Comparison of ENCODE assay signal across 10 cellular contexts in the genomic region with DNA sequence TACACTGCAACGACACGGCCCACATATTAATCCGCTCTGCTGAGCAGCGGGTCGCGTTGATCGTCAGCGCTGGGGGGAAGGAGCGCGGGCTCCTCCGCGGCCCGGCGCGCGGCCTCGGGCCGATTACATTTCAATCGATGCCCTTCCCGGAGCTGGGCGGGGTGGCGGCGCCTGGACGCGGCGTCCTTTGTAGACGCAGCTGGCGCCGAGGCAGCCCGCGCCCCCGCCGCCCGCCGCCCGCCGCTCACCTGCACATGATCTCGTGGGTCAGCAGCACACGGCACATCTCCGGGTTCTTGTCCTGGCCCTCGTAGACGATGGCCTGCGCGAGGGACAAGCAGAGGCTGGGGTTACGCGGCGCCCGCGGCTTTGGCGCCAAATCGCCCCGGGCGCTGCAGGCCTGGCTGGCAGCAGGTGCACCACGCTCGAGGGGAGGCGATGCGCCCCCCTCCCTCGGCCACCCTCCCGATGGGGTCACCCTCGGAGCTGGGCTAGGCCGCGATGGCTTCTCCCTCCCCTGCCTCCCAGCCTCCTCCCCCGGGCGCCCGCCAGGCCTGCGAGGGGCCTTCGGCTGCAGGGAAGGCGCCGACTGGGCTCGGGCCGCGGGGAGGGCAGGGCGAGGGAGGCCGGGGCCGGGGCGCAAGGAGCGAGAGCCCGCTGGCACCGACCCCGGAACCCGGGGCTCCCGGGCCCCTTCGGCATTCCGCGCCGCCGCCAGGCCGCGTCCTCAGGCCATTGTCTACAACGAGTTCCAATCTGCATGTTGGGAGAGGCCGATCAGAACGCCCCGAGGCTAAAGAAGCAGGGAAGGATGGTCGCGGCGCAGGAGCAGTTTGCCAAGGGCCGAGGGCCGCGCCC. TPM values are rescaled to one million over a fixed set of nuclear protein-coding genes. Genes with fewer than 3 reads are reported as not detected.
A peak's percentile ranks its signal among the peaks of the same experiment; 100 is the strongest.
DNase-seq lines count a peak whose midpoint lies in the region; ATAC-seq and TF ChIP-seq lines count a peak whose summit lies in the region.
"Had no signal": no experiment of that assay in that cellular context is flagged by ENCODE, and none has a peak within 500 bp of the region (broad histone marks: within the 10 kb centered on the region; RNA-seq: fewer than 3 reads in every experiment).

No MANE protein-coding gene starts in this region.

- H3K4me2 ChIP-seq in osteoblast (ENCODE audit: insufficient read depth, low read length) (peak overlapping the region; percentile 72), MM.1S (ENCODE audit: low read depth, low read length) (no peak overlapping the region)

- H4K20me1 ChIP-seq in osteoblast (ENCODE audit: insufficient read depth, low read length) (peaks cover 5% of the 10 kb centered on the region), MM.1S (ENCODE audit: insufficient read depth, low read length) (no peaks in the 10 kb centered on the region)

- peaks cover 13% of the 10 kb centered on the region for H3K9me3 ChIP-seq in CD4-positive, alpha-beta T cell (ENCODE audit: control insufficient read depth, low read length)
- H3K9me3 ChIP-seq in osteoblast (ENCODE audit: low read depth, low read length) (no peaks in the 10 kb centered on the region), MM.1S (replicated peaks; ENCODE audit: insufficient read depth, low read length) (no peaks in the 10 kb centered on the region), MG63 (no peaks in the 10 kb centered on the region)
- H3K9me3 ChIP-seq: prostate gland had no signal

- POLR2A ChIA-PET in CD4-positive, alpha-beta T cell (lab: Charles Lee), result no interaction called here

- peaks cover 90% of the 10 kb centered on the region for H3K27me3 ChIP-seq in CD4-positive, alpha-beta T cell (ENCODE audit: control insufficient read depth, insufficient read depth, low read length)
- no peaks in the 10 kb centered on the region for H3K27me3 ChIP-seq in osteoblast (ENCODE audit: insufficient read depth, low read length)
- no peaks in the 10 kb centered on the region for H3K27me3 ChIP-seq in MM.1S (replicated peaks; ENCODE audit: insufficient read depth, low read length)
- no peaks in the 10 kb centered on the region for H3K27me3 ChIP-seq in MG63

- H3K4me1 ChIP-seq in osteoblast (ENCODE audit: insufficient read depth, low read length) (peaks cover 50% of the 10 kb centered on the region), MM.1S (ENCODE audit: low read length) (no peaks in the 10 kb centered on the region)
- H3K4me1 ChIP-seq: prostate gland had no signal

- H3K36me3 ChIP-seq in osteoblast (ENCODE audit: insufficient read depth, low read length) (peaks cover 16% of the 10 kb centered on the region), MM.1S (replicated peaks; ENCODE audit: insufficient read depth, low read length) (no peaks in the 10 kb centered on the region), MG63 (peaks cover 14% of the 10 kb centered on the region)
- H3K36me3 ChIP-seq: prostate gland had no signal

- H3K9me2 ChIP-seq in MM.1S (replicated peaks; ENCODE audit: insufficient read depth, low read length), result no peaks in the 10 kb centered on the region

- ATAC-seq in CD4-positive, alpha-beta T cell (ENCODE audit: poor library complexity), result peak; percentile 11

- H3K27ac ChIP-seq in CD4-positive, alpha-beta T cell (ENCODE audit: low read depth, low read length), result no peak overlapping the region
- H3K27ac ChIP-seq in osteoblast (ENCODE audit: low read depth, low read length), result peak overlapping the region; percentile 77
- H3K27ac ChIP-seq in MM.1S (ENCODE audit: low read length), result no peak overlapping the region
- H3K27ac ChIP-seq: prostate gland had no signal

- H3K79me2 ChIP-seq in osteoblast (ENCODE audit: insufficient read depth, low read length) (peaks cover 98% of the 10 kb centered on the region), MM.1S (ENCODE audit: low read length) (no peaks in the 10 kb centered on the region)

- peaks cover 31% of the 10 kb centered on the region for H3K4me1 Mint-ChIP-seq in CD4-positive, alpha-beta T cell (ENCODE audit: low read depth)
- peaks cover 5 to 11% (median 10%) of the 10 kb centered on the region in 3 donors for H3K4me1 Mint-ChIP-seq in IgD-negative memory B cell

- intact Hi-C loops in CD4-positive, alpha-beta T cell (cut with DNase I, micrococcal nuclease), result loop anchor here in 1 of 2 experiments (10.0 kb wide), 1 partner anchor 156 kb away; a partner anchor contains a TSS

- H3K36me3 Mint-ChIP-seq in CD4-positive, alpha-beta T cell (ENCODE audit: low read depth), result no peaks in the 10 kb centered on the region
- H3K36me3 Mint-ChIP-seq in IgD-negative memory B cell, result no peaks in the 10 kb centered on the region

- H3F3A ChIP-seq in MM.1S (ENCODE audit: insufficient read depth, low read length), result no peaks in the 10 kb centered on the region

- TF ChIP-seq CTCF in CD4-positive, alpha-beta T cell (IDR thresholded peaks at IDR 0.05), result no peak
- TF ChIP-seq CTCF in fibroblast of pulmonary artery (IDR thresholded peaks at IDR 0.05; ENCODE audit: low read length, missing control alignments) (no peak), osteoblast (IDR thresholded peaks at IDR 0.05; ENCODE audit: extremely low read depth, low read depth, low read length) (no peak), MM.1S (IDR thresholded peaks at IDR 0.05; ENCODE audit: low read length) (no peak)

- H2AFZ ChIP-seq in osteoblast (ENCODE audit: low read length), result no peak overlapping the region
- no peak overlapping the region for H2AFZ ChIP-seq in MM.1S (ENCODE audit: low read length)

- H3K4me3 Mint-ChIP-seq in CD4-positive, alpha-beta T cell, result peak overlapping the region; percentile 80
- peak overlapping the region in 3 of 4 donors; percentile 4 to 76 (median 36) for H3K4me3 Mint-ChIP-seq in IgD-negative memory B cell

- DNase-seq in CD4-positive, alpha-beta T cell, result no peak
- DNase-seq in fibroblast of pulmonary artery (ENCODE audit: low read depth) (peak; percentile 20), osteoblast (ENCODE audit: insufficient read length, low spot score, missing footprints) (peak; percentile 92), C1 segment of cervical spinal cord (lab: John Stamatoyannopoulos, UW) (no peak), MM.1S (no peak), OCI-M2 (lab: John Stamatoyannopoulos, UW; ENCODE audit: unreplicated experiment) (no peak), MG63 (no peak)

- H3K27me3 Mint-ChIP-seq in CD4-positive, alpha-beta T cell, result peaks cover 86% of the 10 kb centered on the region
- H3K27me3 Mint-ChIP-seq in IgD-negative memory B cell, result peaks cover 44% of the 10 kb centered on the region

- H3K27ac Mint-ChIP-seq in CD4-positive, alpha-beta T cell, result peak overlapping the region; percentile 7
- peak overlapping the region in 2 of 3 donors; percentile 67 to 68 for H3K27ac Mint-ChIP-seq in IgD-negative memory B cell

- H3K4me3 ChIP-seq in fibroblast of pulmonary artery (replicated peaks; ENCODE audit: low read depth, low read length) (peak overlapping the region; percentile 76), osteoblast (ENCODE audit: insufficient read depth, low read length) (peak overlapping the region; percentile 83), MM.1S (ENCODE audit: low read length) (no peak overlapping the region), MG63 (no peak overlapping the region)
- H3K4me3 ChIP-seq: prostate gland had no signal

- H3K9me3 Mint-ChIP-seq in CD4-positive, alpha-beta T cell, result no peaks in the 10 kb centered on the region
- peaks cover 0 to 10% (median 0%) of the 10 kb centered on the region in 3 donors for H3K9me3 Mint-ChIP-seq in IgD-negative memory B cell

- CTCF ChIA-PET in CD4-positive, alpha-beta T cell (lab: Charles Lee), result no interaction called here

- H3K9ac ChIP-seq in MM.1S (ENCODE audit: low read length), result no peak overlapping the region

RNA-seq across cellular contexts. Expression of a gene that starts 5.2 kb away (rescaled TPM):
- not detected for total RNA-seq in CD4-positive, alpha-beta T cell
- polyA plus RNA-seq in IgD-negative memory B cell, result not detected
- total RNA-seq in osteoblast, result 31.8 and 35.4 TPM in 2 replicates
- total RNA-seq in MG63 (2014; rRNA removed; shearing (Covaris generic); ENCODE audit: low replicate concordance), result 3.1 and 3.4 TPM in 2 replicates
- total RNA-seq: HT1080 had no signal

Comparison
In these comparisons a context has a peak if more than half of its experiments do, and no peak if none do; other contexts are left out.
1. DNase-seq: peak in fibroblast of pulmonary artery (single experiment) and osteoblast (single experiment); none in CD4-positive, alpha-beta T cell (0 of 10), C1 segment of cervical spinal cord (0 of 14), MM.1S (single experiment), OCI-M2 (single experiment) and MG63 (single experiment).
2. H3K4me3 ChIP-seq: peak in fibroblast of pulmonary artery (single experiment) and osteoblast (single experiment); none in MM.1S (single experiment) and MG63 (single experiment).